In the genomic region with DNA sequence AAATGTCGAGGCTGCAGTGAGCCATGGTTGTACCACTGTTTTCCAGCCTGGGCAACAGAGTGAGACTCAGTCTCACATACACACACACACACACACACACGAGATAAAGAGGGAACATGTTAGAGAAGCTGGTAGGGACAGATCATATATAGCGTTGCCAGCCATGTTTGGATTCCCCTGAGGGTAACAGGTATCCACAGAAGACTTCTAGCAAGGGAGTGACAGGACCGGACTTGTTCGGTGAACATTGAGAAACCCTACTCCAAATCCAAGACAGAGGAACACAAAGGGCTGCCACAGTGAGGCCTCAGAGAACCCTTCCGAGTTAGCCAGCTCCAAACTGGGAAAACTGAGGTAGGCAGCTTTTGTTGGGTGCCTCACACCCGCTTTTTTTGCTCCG, we compare ENCODE assay signal across 1 cellular context.
TF ChIP-seq lines count a peak whose summit lies in the region.

No MANE protein-coding gene starts in this region.

TF ChIP-seq in K562, 482 proteins besides CTCF, POLR2A, EP300 and RAD21:
- no peak for TF ChIP-seq GATAD2A (IDR thresholded peaks at IDR 0.05)
- TF ChIP-seq DPF2 (IDR thresholded peaks at IDR 0.05) = no peak
- no peak for TF ChIP-seq RBFOX2 (IDR thresholded peaks at IDR 0.05; ENCODE audit: low read depth, low read length)
- no peak for TF ChIP-seq ZBTB26 (CRISPR knock-in tag; IDR thresholded peaks at IDR 0.05)
- TF ChIP-seq ZNF311 (CRISPR knock-in tag; IDR thresholded peaks at IDR 0.05) = no peak
- TF ChIP-seq HBP1 (CRISPR knock-in tag; IDR thresholded peaks at IDR 0.05) = no peak
- TF ChIP-seq NCOA2 (IDR thresholded peaks at IDR 0.05; ENCODE audit: partially characterized antibody in 2 of 2) = no peak
- TF ChIP-seq RFX1 (IDR thresholded peaks at IDR 0.05) = no peak
- TF ChIP-seq NFRKB (IDR thresholded peaks at IDR 0.05; ENCODE audit: low read depth) = no peak
- no peak for TF ChIP-seq MTF1 (CRISPR knock-in tag; IDR thresholded peaks at IDR 0.05; ENCODE audit: borderline replicate concordance)
- TF ChIP-seq MAFK (IDR thresholded peaks at IDR 0.05; ENCODE audit: low read length) = no peak
- TF ChIP-seq, protein P1, sequence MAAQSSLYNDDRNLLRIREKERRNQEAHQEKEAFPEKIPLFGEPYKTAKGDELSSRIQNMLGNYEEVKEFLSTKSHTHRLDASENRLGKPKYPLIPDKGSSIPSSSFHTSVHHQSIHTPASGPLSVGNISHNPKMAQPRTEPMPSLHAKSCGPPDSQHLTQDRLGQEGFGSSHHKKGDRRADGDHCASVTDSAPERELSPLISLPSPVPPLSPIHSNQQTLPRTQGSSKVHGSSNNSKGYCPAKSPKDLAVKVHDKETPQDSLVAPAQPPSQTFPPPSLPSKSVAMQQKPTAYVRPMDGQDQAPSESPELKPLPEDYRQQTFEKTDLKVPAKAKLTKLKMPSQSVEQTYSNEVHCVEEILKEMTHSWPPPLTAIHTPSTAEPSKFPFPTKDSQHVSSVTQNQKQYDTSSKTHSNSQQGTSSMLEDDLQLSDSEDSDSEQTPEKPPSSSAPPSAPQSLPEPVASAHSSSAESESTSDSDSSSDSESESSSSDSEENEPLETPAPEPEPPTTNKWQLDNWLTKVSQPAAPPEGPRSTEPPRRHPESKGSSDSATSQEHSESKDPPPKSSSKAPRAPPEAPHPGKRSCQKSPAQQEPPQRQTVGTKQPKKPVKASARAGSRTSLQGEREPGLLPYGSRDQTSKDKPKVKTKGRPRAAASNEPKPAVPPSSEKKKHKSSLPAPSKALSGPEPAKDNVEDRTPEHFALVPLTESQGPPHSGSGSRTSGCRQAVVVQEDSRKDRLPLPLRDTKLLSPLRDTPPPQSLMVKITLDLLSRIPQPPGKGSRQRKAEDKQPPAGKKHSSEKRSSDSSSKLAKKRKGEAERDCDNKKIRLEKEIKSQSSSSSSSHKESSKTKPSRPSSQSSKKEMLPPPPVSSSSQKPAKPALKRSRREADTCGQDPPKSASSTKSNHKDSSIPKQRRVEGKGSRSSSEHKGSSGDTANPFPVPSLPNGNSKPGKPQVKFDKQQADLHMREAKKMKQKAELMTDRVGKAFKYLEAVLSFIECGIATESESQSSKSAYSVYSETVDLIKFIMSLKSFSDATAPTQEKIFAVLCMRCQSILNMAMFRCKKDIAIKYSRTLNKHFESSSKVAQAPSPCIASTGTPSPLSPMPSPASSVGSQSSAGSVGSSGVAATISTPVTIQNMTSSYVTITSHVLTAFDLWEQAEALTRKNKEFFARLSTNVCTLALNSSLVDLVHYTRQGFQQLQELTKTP (IDR thresholded peaks at IDR 0.05; ENCODE audit: low read depth in 1 of 2, partially characterized antibody in 2 of 2) = no peak
